1 cellular context compared by ENCODE assay signal in genomic region chr1:48471603-48472576, GRCh38.
TF ChIP-seq lines count a peak whose summit lies in the region.

Gene SPATA6, minus strand, starts transcription at chr1:48472204. Its CDS starts 196 bp downstream, at chr1:48472008.

TF ChIP-seq in H1, 55 proteins besides CTCF, POLR2A, EP300 and RAD21 (continued from another document):
- 0 out of 2 replicates have a peak, but pooled peaks have one; percentile 21 for TF ChIP-seq SP4 (IDR thresholded peaks at IDR 0.05; ENCODE audit: low read length)
- 0 out of 4 replicates have a peak, but pooled peaks of 1 of the 2 experiments have one; percentile 58 for TF ChIP-seq HDAC2 (IDR thresholded peaks at IDR 0.05; ENCODE audit: borderline replicate concordance in 1 of 2, low read depth in 2 of 2, low read length in 2 of 2)
- TF ChIP-seq GTF2F1 (IDR thresholded peaks at IDR 0.05; ENCODE audit: borderline replicate concordance, low read depth, low read length): no peak
- TF ChIP-seq, protein P1, sequence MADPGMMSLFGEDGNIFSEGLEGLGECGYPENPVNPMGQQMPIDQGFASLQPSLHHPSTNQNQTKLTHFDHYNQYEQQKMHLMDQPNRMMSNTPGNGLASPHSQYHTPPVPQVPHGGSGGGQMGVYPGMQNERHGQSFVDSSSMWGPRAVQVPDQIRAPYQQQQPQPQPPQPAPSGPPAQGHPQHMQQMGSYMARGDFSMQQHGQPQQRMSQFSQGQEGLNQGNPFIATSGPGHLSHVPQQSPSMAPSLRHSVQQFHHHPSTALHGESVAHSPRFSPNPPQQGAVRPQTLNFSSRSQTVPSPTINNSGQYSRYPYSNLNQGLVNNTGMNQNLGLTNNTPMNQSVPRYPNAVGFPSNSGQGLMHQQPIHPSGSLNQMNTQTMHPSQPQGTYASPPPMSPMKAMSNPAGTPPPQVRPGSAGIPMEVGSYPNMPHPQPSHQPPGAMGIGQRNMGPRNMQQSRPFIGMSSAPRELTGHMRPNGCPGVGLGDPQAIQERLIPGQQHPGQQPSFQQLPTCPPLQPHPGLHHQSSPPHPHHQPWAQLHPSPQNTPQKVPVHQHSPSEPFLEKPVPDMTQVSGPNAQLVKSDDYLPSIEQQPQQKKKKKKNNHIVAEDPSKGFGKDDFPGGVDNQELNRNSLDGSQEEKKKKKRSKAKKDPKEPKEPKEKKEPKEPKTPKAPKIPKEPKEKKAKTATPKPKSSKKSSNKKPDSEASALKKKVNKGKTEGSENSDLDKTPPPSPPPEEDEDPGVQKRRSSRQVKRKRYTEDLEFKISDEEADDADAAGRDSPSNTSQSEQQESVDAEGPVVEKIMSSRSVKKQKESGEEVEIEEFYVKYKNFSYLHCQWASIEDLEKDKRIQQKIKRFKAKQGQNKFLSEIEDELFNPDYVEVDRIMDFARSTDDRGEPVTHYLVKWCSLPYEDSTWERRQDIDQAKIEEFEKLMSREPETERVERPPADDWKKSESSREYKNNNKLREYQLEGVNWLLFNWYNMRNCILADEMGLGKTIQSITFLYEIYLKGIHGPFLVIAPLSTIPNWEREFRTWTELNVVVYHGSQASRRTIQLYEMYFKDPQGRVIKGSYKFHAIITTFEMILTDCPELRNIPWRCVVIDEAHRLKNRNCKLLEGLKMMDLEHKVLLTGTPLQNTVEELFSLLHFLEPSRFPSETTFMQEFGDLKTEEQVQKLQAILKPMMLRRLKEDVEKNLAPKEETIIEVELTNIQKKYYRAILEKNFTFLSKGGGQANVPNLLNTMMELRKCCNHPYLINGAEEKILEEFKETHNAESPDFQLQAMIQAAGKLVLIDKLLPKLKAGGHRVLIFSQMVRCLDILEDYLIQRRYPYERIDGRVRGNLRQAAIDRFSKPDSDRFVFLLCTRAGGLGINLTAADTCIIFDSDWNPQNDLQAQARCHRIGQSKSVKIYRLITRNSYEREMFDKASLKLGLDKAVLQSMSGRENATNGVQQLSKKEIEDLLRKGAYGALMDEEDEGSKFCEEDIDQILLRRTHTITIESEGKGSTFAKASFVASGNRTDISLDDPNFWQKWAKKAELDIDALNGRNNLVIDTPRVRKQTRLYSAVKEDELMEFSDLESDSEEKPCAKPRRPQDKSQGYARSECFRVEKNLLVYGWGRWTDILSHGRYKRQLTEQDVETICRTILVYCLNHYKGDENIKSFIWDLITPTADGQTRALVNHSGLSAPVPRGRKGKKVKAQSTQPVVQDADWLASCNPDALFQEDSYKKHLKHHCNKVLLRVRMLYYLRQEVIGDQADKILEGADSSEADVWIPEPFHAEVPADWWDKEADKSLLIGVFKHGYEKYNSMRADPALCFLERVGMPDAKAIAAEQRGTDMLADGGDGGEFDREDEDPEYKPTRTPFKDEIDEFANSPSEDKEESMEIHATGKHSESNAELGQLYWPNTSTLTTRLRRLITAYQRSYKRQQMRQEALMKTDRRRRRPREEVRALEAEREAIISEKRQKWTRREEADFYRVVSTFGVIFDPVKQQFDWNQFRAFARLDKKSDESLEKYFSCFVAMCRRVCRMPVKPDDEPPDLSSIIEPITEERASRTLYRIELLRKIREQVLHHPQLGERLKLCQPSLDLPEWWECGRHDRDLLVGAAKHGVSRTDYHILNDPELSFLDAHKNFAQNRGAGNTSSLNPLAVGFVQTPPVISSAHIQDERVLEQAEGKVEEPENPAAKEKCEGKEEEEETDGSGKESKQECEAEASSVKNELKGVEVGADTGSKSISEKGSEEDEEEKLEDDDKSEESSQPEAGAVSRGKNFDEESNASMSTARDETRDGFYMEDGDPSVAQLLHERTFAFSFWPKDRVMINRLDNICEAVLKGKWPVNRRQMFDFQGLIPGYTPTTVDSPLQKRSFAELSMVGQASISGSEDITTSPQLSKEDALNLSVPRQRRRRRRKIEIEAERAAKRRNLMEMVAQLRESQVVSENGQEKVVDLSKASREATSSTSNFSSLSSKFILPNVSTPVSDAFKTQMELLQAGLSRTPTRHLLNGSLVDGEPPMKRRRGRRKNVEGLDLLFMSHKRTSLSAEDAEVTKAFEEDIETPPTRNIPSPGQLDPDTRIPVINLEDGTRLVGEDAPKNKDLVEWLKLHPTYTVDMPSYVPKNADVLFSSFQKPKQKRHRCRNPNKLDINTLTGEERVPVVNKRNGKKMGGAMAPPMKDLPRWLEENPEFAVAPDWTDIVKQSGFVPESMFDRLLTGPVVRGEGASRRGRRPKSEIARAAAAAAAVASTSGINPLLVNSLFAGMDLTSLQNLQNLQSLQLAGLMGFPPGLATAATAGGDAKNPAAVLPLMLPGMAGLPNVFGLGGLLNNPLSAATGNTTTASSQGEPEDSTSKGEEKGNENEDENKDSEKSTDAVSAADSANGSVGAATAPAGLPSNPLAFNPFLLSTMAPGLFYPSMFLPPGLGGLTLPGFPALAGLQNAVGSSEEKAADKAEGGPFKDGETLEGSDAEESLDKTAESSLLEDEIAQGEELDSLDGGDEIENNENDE (IDR thresholded peaks at IDR 0.05; ENCODE audit: insufficient replicate concordance, low read length): no peak
- TF ChIP-seq RXRA (IDR thresholded peaks at IDR 0.05; ENCODE audit: insufficient read depth, low read depth, low read length): no peak
- TF ChIP-seq, protein P2, sequence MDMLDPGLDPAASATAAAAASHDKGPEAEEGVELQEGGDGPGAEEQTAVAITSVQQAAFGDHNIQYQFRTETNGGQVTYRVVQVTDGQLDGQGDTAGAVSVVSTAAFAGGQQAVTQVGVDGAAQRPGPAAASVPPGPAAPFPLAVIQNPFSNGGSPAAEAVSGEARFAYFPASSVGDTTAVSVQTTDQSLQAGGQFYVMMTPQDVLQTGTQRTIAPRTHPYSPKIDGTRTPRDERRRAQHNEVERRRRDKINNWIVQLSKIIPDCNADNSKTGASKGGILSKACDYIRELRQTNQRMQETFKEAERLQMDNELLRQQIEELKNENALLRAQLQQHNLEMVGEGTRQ (IDR thresholded peaks at IDR 0.05; ENCODE audit: low read length): no peak
- TF ChIP-seq KDM4A (IDR thresholded peaks at IDR 0.05; ENCODE audit: low read depth, low read length, severe bottlenecking): peak; percentile 81
- TF ChIP-seq SAP30 (IDR thresholded peaks at IDR 0.05; ENCODE audit: insufficient read depth, insufficient replicate concordance, low read length): no peak
- 0 out of 2 replicates have a peak, but pooled peaks have one; percentile 12 for TF ChIP-seq MAX (IDR thresholded peaks at IDR 0.05)
- no peak for TF ChIP-seq CHD1 (IDR thresholded peaks at IDR 0.05; ENCODE audit: low read depth, low read length)
- TF ChIP-seq EGR1 (IDR thresholded peaks at IDR 0.05; ENCODE audit: borderline replicate concordance, low read depth, low read length): no peak
- peak; percentile 55 for TF ChIP-seq PHF8 (conservative IDR thresholded peaks at IDR 0.05; ENCODE audit: low read depth, low read length)
- TF ChIP-seq YY1 (IDR thresholded peaks at IDR 0.05; ENCODE audit: low read depth, low read length): no peak
- peak; percentile 87 for TF ChIP-seq CREB1 (IDR thresholded peaks at IDR 0.05)
- TF ChIP-seq ASH2L (IDR thresholded peaks at IDR 0.05; ENCODE audit: low read length): peak; percentile 81
- TF ChIP-seq SUZ12 (IDR thresholded peaks at IDR 0.05; ENCODE audit: low read length): no peak
- TF ChIP-seq RFX5 (IDR thresholded peaks at IDR 0.05; ENCODE audit: borderline replicate concordance, low read depth, low read length): no peak
- TF ChIP-seq POU5F1 (IDR thresholded peaks at IDR 0.05; ENCODE audit: low read depth, low read length): no peak
- TF ChIP-seq SIRT6 (IDR thresholded peaks at IDR 0.05; ENCODE audit: low read length): no peak
